ENCODE assay signal across 1 cellular context in the genomic region with DNA sequence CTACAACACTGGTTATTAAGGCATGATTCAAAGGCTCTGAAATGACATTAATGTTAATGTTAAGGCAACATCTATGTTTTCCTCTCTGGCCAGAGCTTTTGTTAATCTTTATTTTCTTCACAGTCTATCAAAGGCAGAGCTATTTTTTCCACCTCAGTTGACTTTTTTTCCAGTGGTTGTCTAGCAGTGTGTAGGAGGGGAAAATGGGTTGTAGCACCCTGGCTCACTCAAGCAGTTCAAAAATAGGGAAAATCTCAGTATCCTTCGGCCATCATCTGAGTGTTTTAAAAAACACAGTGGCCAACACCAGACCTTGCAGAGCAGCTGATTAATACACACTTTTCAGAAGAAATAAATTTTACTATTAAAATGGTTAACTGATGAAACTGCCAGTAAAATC.
TF ChIP-seq lines count a peak whose summit lies in the region.

No MANE protein-coding gene starts in this region.

TF ChIP-seq in HepG2, 621 proteins besides CTCF, POLR2A, EP300 and RAD21:
- TF ChIP-seq NCOA1 (CRISPR knock-in tag; IDR thresholded peaks at IDR 0.05) (no peak), MEIS2 (CRISPR knock-in tag; IDR thresholded peaks at IDR 0.05) (no peak), IRF2 (CRISPR knock-in tag; IDR thresholded peaks at IDR 0.05) (no peak), ZNF660 (CRISPR knock-in tag; IDR thresholded peaks at IDR 0.05; ENCODE audit: borderline replicate concordance, low read depth) (no peak), RBFOX2 (IDR thresholded peaks at IDR 0.05; ENCODE audit: low read depth, low read length) (no peak), MED1 (CRISPR knock-in tag; IDR thresholded peaks at IDR 0.05) (no peak), ZNF17 (CRISPR knock-in tag; IDR thresholded peaks at IDR 0.05) (no peak), ZC3H13 (CRISPR knock-in tag; IDR thresholded peaks at IDR 0.05) (no peak)
TF ChIP-seq in HepG2: peak in this region for 0.
